Comparison of ENCODE assay signal across 19 cellular contexts in the genomic region with DNA sequence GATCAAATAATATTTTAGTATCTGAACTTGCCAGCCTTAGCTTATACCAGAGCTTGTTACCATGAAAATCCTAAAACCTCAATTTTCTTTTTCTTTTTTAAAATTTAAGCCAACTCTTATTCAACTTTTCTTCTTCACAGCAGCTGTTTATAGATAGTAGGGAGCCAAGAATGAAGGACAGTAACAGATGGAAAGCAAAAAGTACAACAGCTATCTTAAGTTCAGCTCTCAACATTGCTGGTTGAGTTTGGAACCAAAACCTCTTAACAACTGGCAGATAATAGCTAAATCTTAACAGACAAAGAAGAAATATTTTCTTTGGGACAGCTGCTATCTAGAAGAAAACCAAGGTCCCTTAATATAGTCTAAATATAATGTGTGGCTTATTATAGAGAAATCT.
DNase-seq lines count a peak whose midpoint lies in the region; ATAC-seq, FAIRE-seq and TF ChIP-seq lines count a peak whose summit lies in the region.
"Had no signal": no experiment of that assay in that cellular context is flagged by ENCODE, and none has a peak within 500 bp of the region (broad histone marks: within the 10 kb centered on the region; RNA-seq: fewer than 3 reads in every experiment).

No MANE protein-coding gene starts in this region.

- no peak overlapping the region for H3K27ac ChIP-seq in right atrium auricular region
- H3K27ac ChIP-seq in stomach = no peak overlapping the region

- H3K9me3 Mint-ChIP-seq in brain = peaks cover under 1 to 8% (median 2%) of the 10 kb centered on the region in 5 experiments

- H3K27me3 Mint-ChIP-seq in brain = peaks cover 1% of the 10 kb centered on the region
- H3K27me3 Mint-ChIP-seq: CD4-positive, CD25-positive, alpha-beta regulatory T cell had no signal

- intact Hi-C loops in Right ventricle myocardium inferior (cut with DNase I) (no loop called here), stomach (cut with DNase I; ENCODE audit: low total_unique reads) (no loop called here)

- H3K4me1 Mint-ChIP-seq in brain = peaks cover 53% of the 10 kb centered on the region

- no peak for TF ChIP-seq EP300 in stomach (IDR thresholded peaks at IDR 0.05)

- no peak overlapping the region for H3K4me3 Mint-ChIP-seq in brain
- H3K4me3 Mint-ChIP-seq: CD4-positive, CD25-positive, alpha-beta regulatory T cell had no signal

- DNase-seq in Right ventricle myocardium inferior (ENCODE audit: missing footprints) = no peak
- DNase-seq in right atrium auricular region (ENCODE audit: low spot score) = no peak
- no peak for DNase-seq in stomach
- no peak for DNase-seq in dedifferentiated amniotic fluid mesenchymal stem cell (ENCODE audit: extremely low spot score)
- DNase-seq: BE2C; Caco-2; CD4-positive, CD25-positive, alpha-beta regulatory T cell; DMS53; EL; GOT3; NCI-H1105; NCI-H1694; NCI-H2081 treated with DMSO at 0.1 percent for 48 hours; SIG-M5 had no signal

- peak; percentile 65 for FAIRE-seq in islet of Langerhans (lab: Jason Lieb, UNC)
- FAIRE-seq: GM19239 had no signal

- TF ChIP-seq POLR2A in stomach (IDR thresholded peaks at IDR 0.05) = no peak

- no peaks in the 10 kb centered on the region for H3K9me3 ChIP-seq in right atrium auricular region
- H3K9me3 ChIP-seq in stomach = no peaks in the 10 kb centered on the region
- H3K9me3 ChIP-seq: BE2C, Caco-2 had no signal

- no peak for TF ChIP-seq CTCF in right atrium auricular region (IDR thresholded peaks at IDR 0.05)
- TF ChIP-seq CTCF in brain (conservative IDR thresholded peaks at IDR 0.05) = no peak
- TF ChIP-seq CTCF in stomach (IDR thresholded peaks at IDR 0.05) = no peak

- no peaks in the 10 kb centered on the region for H3K27me3 ChIP-seq in right atrium auricular region
- H3K27me3 ChIP-seq in stomach = no peaks in the 10 kb centered on the region
- H3K27me3 ChIP-seq: BE2C had no signal

- H3K4me3 ChIP-seq in right atrium auricular region = no peak overlapping the region
- H3K4me3 ChIP-seq in stomach = no peak overlapping the region

- peak overlapping the region in 3 of 5 experiments; percentile 47 to 75 (median 73) for H3K27ac Mint-ChIP-seq in brain

- peaks cover 42% of the 10 kb centered on the region for H3K36me3 ChIP-seq in right atrium auricular region
- H3K36me3 ChIP-seq in stomach = peaks cover 0 to 48% (median 45%) of the 10 kb centered on the region in 4 donors
- H3K36me3 ChIP-seq: BE2C had no signal

- ATAC-seq in Right ventricle myocardium inferior = peak; percentile 73
- ATAC-seq in GM21360 (IDR thresholded peaks at IDR 0.05; ENCODE audit: unreplicated experiment) = no peak
- ATAC-seq: HCT116 had no signal

- H3K36me3 Mint-ChIP-seq in brain = peaks cover 65% of the 10 kb centered on the region

- H3K4me1 ChIP-seq in right atrium auricular region (peaks cover 0 to 9% of the 10 kb centered on the region in 2 donors), stomach (peaks cover 0 to 3% (median 0%) of the 10 kb centered on the region in 4 donors)
- H3K4me1 ChIP-seq: BE2C, Caco-2 had no signal
